In genomic region chr9:15552641-15553527, GRCh38 we compare ENCODE assay signal across 8 cellular contexts. TPM values are rescaled to one million over a fixed set of nuclear protein-coding genes. Genes with fewer than 3 reads are reported as not detected.
DNase-seq lines count a peak whose midpoint lies in the region; ATAC-seq, FAIRE-seq and TF ChIP-seq lines count a peak whose summit lies in the region.

Gene CCDC171, plus strand, starts transcription at chr9:15553043. Its CDS starts 11,046 bp downstream, at chr9:15564089.

- peak in 1 of 12 donors; percentile 7 for TF ChIP-seq CTCF in heart left ventricle (IDR thresholded peaks at IDR 0.05)
- TF ChIP-seq CTCF in upper lobe of left lung (IDR thresholded peaks at IDR 0.05): peak in 1 of 6 experiments; percentile 4

- H3K36me3 ChIP-seq in adipocyte (ENCODE audit: control insufficient read depth, insufficient read depth, low read length, severe bottlenecking) (no peaks in the 10 kb centered on the region), heart left ventricle (no peaks in the 10 kb centered on the region), upper lobe of left lung (no peaks in the 10 kb centered on the region)

- H3K9me3 ChIP-seq in adipocyte (ENCODE audit: control insufficient read depth, low read length) (no peaks in the 10 kb centered on the region), heart left ventricle (no peaks in the 10 kb centered on the region), upper lobe of left lung (no peaks in the 10 kb centered on the region)

- H3K9ac ChIP-seq in adipocyte (ENCODE audit: low read length): peak within 1 kb of the TSS; percentile 90

- DNase-seq in GM12891 (ENCODE audit: insufficient read length, low spot score): peak; percentile 91
- DNase-seq in NCI-H1417 treated with DMSO at 0.1 percent for 48 hours (lab: John Stamatoyannopoulos, UW): peak; percentile 64
- DNase-seq in SW 1271 (lab: John Stamatoyannopoulos, UW): peak; percentile 58 to 65
- DNase-seq in adipocyte (ENCODE audit: low read depth): peak; percentile 99
- peak; percentile 93 to 95 (median 95) for DNase-seq in heart left ventricle
- peak; percentile 81 to 99 (median 90) for DNase-seq in posterior cingulate gyrus
- DNase-seq in upper lobe of left lung: peak; percentile 95 to 97

- intact Hi-C loops in heart left ventricle (cut with DNase I): loop anchor here in 7 of 10 donors (2.0 to 10.0 kb wide), 6 partner anchors 41 to 131 kb away; partner anchors contain the start of genes PSIP1 (in 4 of the 7) and SNAPC3 (in 2 of the 7)
- intact Hi-C loops in posterior cingulate gyrus (cut with DNase I): loop anchor here (1.0 to 5.0 kb wide), 3 partner anchors 42 to 130 kb away; partner anchors contain the start of gene SNAPC3

- H3K27me3 ChIP-seq in adipocyte (replicated peaks; ENCODE audit: control insufficient read depth, insufficient read depth, low read length) (no peaks in the 10 kb centered on the region), heart left ventricle (no peaks in the 10 kb centered on the region), upper lobe of left lung (no peaks in the 10 kb centered on the region)

- WGBS in heart left ventricle, 4 donors: 0 to 1% (median 1%) methylated on average over 54 to 65 of the region's 65 CpGs
- 0 to 1% methylated on average over 35 to 50 of the region's 65 CpGs for WGBS in upper lobe of left lung, 2 donors

- H3K4me3 ChIP-seq in adipocyte (ENCODE audit: low read length) (peak within 1 kb of the TSS; percentile 93), heart left ventricle (peak within 1 kb of the TSS; percentile 54 to 94 (median 80)), upper lobe of left lung (peak within 1 kb of the TSS; percentile 58 to 97 (median 74))

- ATAC-seq in HG02798 (IDR thresholded peaks at IDR 0.05; ENCODE audit: poor library complexity, unreplicated experiment) (peak; percentile 87), heart left ventricle (peak; percentile 96 to 99 (median 98)), upper lobe of left lung (ENCODE audit: low FRiP score in 2 of 2) (peak; percentile 98)

- H3K4me1 ChIP-seq in adipocyte (ENCODE audit: control insufficient read depth, insufficient read depth, low read length): peaks cover 9% of the 10 kb centered on the region
- peaks cover 0 to 10% (median 4%) of the 10 kb centered on the region in 12 donors for H3K4me1 ChIP-seq in heart left ventricle
- peaks cover 5 to 9% (median 7%) of the 10 kb centered on the region in 4 donors for H3K4me1 ChIP-seq in upper lobe of left lung

- H3K27ac ChIP-seq in heart left ventricle (peak within 1 kb of the TSS; percentile 59 to 91 (median 82)), upper lobe of left lung (peak within 1 kb of the TSS; percentile 76 to 80 (median 77))

- peak; percentile 97 for FAIRE-seq in GM12891 (lab: Jason Lieb, UNC)

- TF ChIP-seq POLR2A in GM12891 (IDR thresholded peaks at IDR 0.05; ENCODE audit: low read depth, low read length) (peak; percentile 64), heart left ventricle (IDR thresholded peaks at IDR 0.05) (peak in 1 of 2 donors; percentile 62), upper lobe of left lung (IDR thresholded peaks at IDR 0.05) (peak in 2 of 4 donors; percentile 61 to 73)

- TF ChIP-seq EP300 in upper lobe of left lung (IDR thresholded peaks at IDR 0.05): no peak

TF ChIP-seq in GM12891, 5 proteins besides CTCF, POLR2A, EP300 and RAD21:
- TF ChIP-seq POU2F2 (IDR thresholded peaks at IDR 0.05; ENCODE audit: low read depth, low read length): peak; percentile 13; the same call in 1 of the 2 replicates
- TF ChIP-seq SPI1 (IDR thresholded peaks at IDR 0.05; ENCODE audit: low read depth, low read length): peak; percentile 42; the same call in 1 of the 2 replicates
- TF ChIP-seq TAF1 (IDR thresholded peaks at IDR 0.05; ENCODE audit: low read depth, low read length): peak; percentile 55; the same call in 1 of the 2 replicates
- no peak for TF ChIP-seq PAX5 (IDR thresholded peaks at IDR 0.05; ENCODE audit: insufficient read depth, low read length, severe bottlenecking)
- peak; percentile 60; the same call in 1 of the 2 replicates for TF ChIP-seq POLR2AphosphoS5 (IDR thresholded peaks at IDR 0.05; ENCODE audit: low read depth, low read length)

RNA-seq across cellular contexts. Expression of gene CCDC171, which starts in this region (rescaled TPM):
- polyA plus RNA-seq in GM12891 (2012; ENCODE audit: low read depth, missing spikeins): 1.0 TPM
- total RNA-seq in heart left ventricle: 1 to 10 TPM in 7 of 9 donors, under 1 TPM in 2; 0.44 to 3.4 (median 1.4) TPM
- polyA plus RNA-seq in heart left ventricle: under 1 TPM; 0.30 to 0.47 TPM
- total RNA-seq in upper lobe of left lung: 10 to 100 TPM in 1 of 6 donors, 1 to 10 TPM in 5; 2.4 to 16.8 (median 6.6) TPM

Comparison
In these comparisons a context has a peak if more than half of its experiments do, and no peak if none do; other contexts are left out.
1. Peak in every context shown above with its lines: DNase-seq, ATAC-seq, H3K4me3 ChIP-seq and H3K27ac ChIP-seq.